In the genomic region with DNA sequence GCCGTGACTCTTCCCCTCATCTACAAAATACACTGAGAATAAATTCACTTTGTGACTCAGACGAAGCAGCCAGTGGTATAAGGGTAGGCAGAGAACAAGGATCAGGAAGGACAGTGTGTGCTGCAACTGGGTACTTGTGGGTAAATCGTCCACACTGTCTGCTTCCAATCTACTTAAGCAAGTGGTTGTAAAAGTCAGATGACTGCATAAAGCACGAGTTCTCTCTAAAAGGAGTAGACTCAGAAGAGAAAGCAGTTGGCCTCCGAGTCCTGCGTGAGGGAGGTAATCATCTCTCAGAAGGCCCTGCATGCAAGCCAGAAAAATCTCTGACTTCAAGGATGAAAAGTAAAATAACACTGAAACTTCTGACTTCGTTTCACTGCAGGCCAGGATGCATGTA, we compare ENCODE assay signal across 13 cellular contexts. TPM values are rescaled to one million over a fixed set of nuclear protein-coding genes. Genes with fewer than 3 reads are reported as not detected.
DNase-seq lines count a peak whose midpoint lies in the region; ATAC-seq, FAIRE-seq and TF ChIP-seq lines count a peak whose summit lies in the region.
"Had no signal": no experiment of that assay in that cellular context is flagged by ENCODE, and none has a peak within 500 bp of the region (broad histone marks: within the 10 kb centered on the region; RNA-seq: fewer than 3 reads in every experiment).

No MANE protein-coding gene starts in this region.

- H3K4me1 ChIP-seq in keratinocyte (ENCODE audit: control insufficient read depth, extremely low read depth, insufficient read depth, low read length) (peaks cover 15% of the 10 kb centered on the region), gastrocnemius medialis (peaks cover 16 to 30% of the 10 kb centered on the region in 2 donors)
- H3K4me1 ChIP-seq: Caco-2 had no signal

- ATAC-seq in gastrocnemius medialis (peak; percentile 91 to 97), HG02798 (IDR thresholded peaks at IDR 0.05; ENCODE audit: poor library complexity, unreplicated experiment) (no peak), GM21447 (IDR thresholded peaks at IDR 0.05; ENCODE audit: unreplicated experiment) (no peak)
- ATAC-seq: activated T-cell treated with anti-CD3 and anti-CD28 coated beads, Interleukin-2, amount 50 U/mL, for 4 hours had no signal

- H3K36me3 ChIP-seq in keratinocyte (ENCODE audit: control insufficient read depth in 2 of 2, extremely low read depth in 1 of 2, insufficient read depth in 2 of 2, low read length in 2 of 2), result peaks cover 5 to 6% of the 10 kb centered on the region in 2 experiments
- peaks cover 0 to 7% of the 10 kb centered on the region in 2 donors for H3K36me3 ChIP-seq in gastrocnemius medialis

- no peaks in the 10 kb centered on the region for H4K20me1 ChIP-seq in keratinocyte (ENCODE audit: control insufficient read depth, extremely low read depth, insufficient read depth, low read length)

- peak; percentile 70 to 81 for TF ChIP-seq POLR2A in gastrocnemius medialis (IDR thresholded peaks at IDR 0.05)

- no peaks in the 10 kb centered on the region for H3K27me3 ChIP-seq in keratinocyte (ENCODE audit: control insufficient read depth, extremely low read depth, insufficient read depth, low read length)
- no peaks in the 10 kb centered on the region for H3K27me3 ChIP-seq in gastrocnemius medialis

- dilution Hi-C loops in keratinocyte (cut with MboI; ENCODE audit: extremely low pct_ligation_motif_present, low sequenced_read_pairs), result no loop called here

- no peak overlapping the region for H3K9ac ChIP-seq in keratinocyte (ENCODE audit: control insufficient read depth, extremely low read depth, insufficient read depth, low read length)

- FAIRE-seq in keratinocyte (lab: Jason Lieb, UNC), result peak; percentile 9
- FAIRE-seq: TTC549 had no signal

- no peak overlapping the region for H2AFZ ChIP-seq in keratinocyte (ENCODE audit: control insufficient read depth, low read length)

- H3K4me3 ChIP-seq in cardiac fibroblast (replicated peaks in 1 of 2; ENCODE audit: low read depth in 2 of 2, low read length in 2 of 2), result no peak overlapping the region
- H3K4me3 ChIP-seq in keratinocyte (ENCODE audit: control insufficient read depth in 2 of 3, extremely low read depth in 1 of 3, insufficient read depth in 2 of 3, low read depth in 1 of 3, low read length in 3 of 3), result no peak overlapping the region
- peak overlapping the region in 1 of 4 donors; percentile 9 for H3K4me3 ChIP-seq in gastrocnemius medialis

- H3K9me3 ChIP-seq in keratinocyte (ENCODE audit: control insufficient read depth, low read depth, low read length) (no peaks in the 10 kb centered on the region), gastrocnemius medialis (no peaks in the 10 kb centered on the region)
- H3K9me3 ChIP-seq: Caco-2 had no signal

- H3K9me1 ChIP-seq in keratinocyte (ENCODE audit: control insufficient read depth, extremely low read depth, insufficient read depth, low read length), result no peaks in the 10 kb centered on the region

- in situ Hi-C loops in gastrocnemius medialis (cut with MboI; ENCODE audit: low sequenced_read_pairs in 4 of 4), result no loop called here

- intact Hi-C loops in gastrocnemius medialis (cut with DNase I; ENCODE audit: low total_unique reads), result no loop called here

- H3K79me2 ChIP-seq in keratinocyte (ENCODE audit: control insufficient read depth, insufficient read depth, low read length), result no peaks in the 10 kb centered on the region

- no peak overlapping the region for H3K4me2 ChIP-seq in keratinocyte (ENCODE audit: control insufficient read depth, extremely low read depth, insufficient read depth, low read depth, low read length)

- DNase-seq in COLO829 (ENCODE audit: low spot score) (peak; percentile 47), cardiac fibroblast (ENCODE audit: low read depth in 2 of 2) (peak; percentile 31 to 58), keratinocyte (ENCODE audit: low read depth, low spot score) (no peak), gastrocnemius medialis (peak; percentile 45 to 71), NCI-H2196 treated with DMSO at 0.1 percent for 48 hours (lab: John Stamatoyannopoulos, UW; ENCODE audit: unreplicated experiment) (no peak), NCI-H524 treated with DMSO at 0.1 percent for 48 hours (lab: John Stamatoyannopoulos, UW) (no peak)
- DNase-seq: activated T-cell treated with anti-CD3 and anti-CD28 coated beads, Interleukin-2, amount 50 U/mL, for 4 hours; Caco-2; cortex of kidney; NCI-H2029 treated with DMSO at 0.1 percent for 48 hours had no signal

- TF ChIP-seq CTCF in cardiac fibroblast (IDR thresholded peaks at IDR 0.05; ENCODE audit: low read depth, low read length), result no peak
- TF ChIP-seq CTCF in keratinocyte (optimal IDR thresholded peaks at IDR 0.05 in 1 of 3, IDR thresholded peaks at IDR 0.05 in 1 of 3, conservative IDR thresholded peaks at IDR 0.05 in 1 of 3; ENCODE audit: extremely low read depth in 1 of 3, insufficient read depth in 2 of 3, low read length in 3 of 3), result no peak
- TF ChIP-seq CTCF in gastrocnemius medialis (IDR thresholded peaks at IDR 0.05 in 4 of 5, conservative IDR thresholded peaks at IDR 0.05 in 1 of 5), result no peak

- H3K27ac ChIP-seq in keratinocyte (ENCODE audit: control insufficient read depth, insufficient read depth, low read length) (no peak overlapping the region), gastrocnemius medialis (peak overlapping the region; percentile 75 to 88 (median 80))

RNA-seq across cellular contexts. Expression of a gene that starts 43.1 kb away (rescaled TPM):
- 17.4 to 34.6 TPM (median 27.0 TPM) in 3 replicates for polyA plus RNA-seq in keratinocyte
- polyA plus RNA-seq in keratinocyte (2011; ENCODE audit: low read depth), result 8.9 TPM
- 20.6 and 23.3 TPM in 2 replicates for polyA plus RNA-seq in keratinocyte (2011; cell fraction: cytosol; rRNA removed)
- 74.6 and 76.5 TPM in 2 replicates for polyA plus RNA-seq in keratinocyte (2011; cell fraction: nucleus; rRNA removed)
- polyA plus RNA-seq in keratinocyte (2012; ENCODE audit: low replicate concordance), result 13.9 and 25.2 TPM in 2 replicates
- 56.7 to 130 TPM (median 69.2 TPM) in 3 replicates for polyA minus RNA-seq in keratinocyte
- 29.9 TPM for polyA minus RNA-seq in keratinocyte (2011; cell fraction: cytosol; rRNA and poly(A)+ RNA removed)
- polyA minus RNA-seq in keratinocyte (2011; cell fraction: nucleus; rRNA and poly(A)+ RNA removed), result 54.7 and 97.6 TPM in 2 replicates
- 10 to 100 TPM; 12.6 to 26.9 (median 13.5) TPM for total RNA-seq in gastrocnemius medialis

Comparison
In these comparisons a context has a peak if more than half of its experiments do, and no peak if none do; other contexts are left out.
1. DNase-seq: peak in COLO829 (single experiment), cardiac fibroblast (2 of 2) and gastrocnemius medialis (2 of 2); none in keratinocyte (single experiment), NCI-H2196 treated with DMSO at 0.1 percent for 48 hours (single experiment) and NCI-H524 treated with DMSO at 0.1 percent for 48 hours (single experiment).
2. ATAC-seq: peak in gastrocnemius medialis (2 of 2); none in HG02798 (single experiment) and GM21447 (single experiment).